In genomic region chr2:61235716-61236115, GRCh38 we compare ENCODE assay signal across 27 cellular contexts.
"Had no signal": no experiment of that assay in that cellular context is flagged by ENCODE, and none has a peak within 500 bp of the region (broad histone marks: within the 10 kb centered on the region; RNA-seq: fewer than 3 reads in every experiment).

No MANE protein-coding gene starts in this region.

- H3K27me3 Mint-ChIP-seq: activated CD4-positive, alpha-beta T cell treated with anti-CD3 and anti-CD28 coated beads for 36 hours; activated CD4-positive, alpha-beta T cell treated with anti-CD3 and anti-CD28 coated beads, Interleukin-2, amount 10 ng/mL, durations not matched to agents 24 days and 14 days; activated CD8-positive, alpha-beta memory T cell treated with anti-CD3 and anti-CD28 coated beads, Interleukin-2, amount 10 ng/mL, durations not matched to agents 7 days and 5 days; activated CD8-positive, alpha-beta T cell treated with anti-CD3 and anti-CD28 coated beads for 36 hours; activated naive CD8-positive, alpha-beta T cell treated with anti-CD3 and anti-CD28 coated beads, Interleukin-2, amount 10 ng/mL, durations not matched to agents 7 days and 5 days; activated T-helper 17 cell treated with anti-CD3 and anti-CD28 coated beads, Interleukin-2, amount 50 U/mL, for 72 hours; brain had no signal

- H3K4me3 Mint-ChIP-seq: activated CD4-positive, alpha-beta T cell treated with anti-CD3 and anti-CD28 coated beads for 36 hours; activated CD4-positive, alpha-beta T cell treated with anti-CD3 and anti-CD28 coated beads, Interleukin-2, amount 10 ng/mL, durations not matched to agents 24 days and 14 days; activated CD8-positive, alpha-beta memory T cell treated with anti-CD3 and anti-CD28 coated beads, Interleukin-2, amount 10 ng/mL, durations not matched to agents 7 days and 5 days; activated CD8-positive, alpha-beta T cell treated with anti-CD3 and anti-CD28 coated beads for 36 hours; activated naive CD8-positive, alpha-beta T cell treated with anti-CD3 and anti-CD28 coated beads, Interleukin-2, amount 10 ng/mL, durations not matched to agents 7 days and 5 days; activated T-helper 17 cell treated with anti-CD3 and anti-CD28 coated beads, Interleukin-2, amount 50 U/mL, for 72 hours; brain; endodermal cell had no signal

- H3K27ac Mint-ChIP-seq: activated CD4-positive, alpha-beta T cell treated with anti-CD3 and anti-CD28 coated beads for 36 hours; activated CD4-positive, alpha-beta T cell treated with anti-CD3 and anti-CD28 coated beads, Interleukin-2, amount 10 ng/mL, durations not matched to agents 24 days and 14 days; activated CD8-positive, alpha-beta memory T cell treated with anti-CD3 and anti-CD28 coated beads, Interleukin-2, amount 10 ng/mL, durations not matched to agents 7 days and 5 days; activated CD8-positive, alpha-beta T cell treated with anti-CD3 and anti-CD28 coated beads for 36 hours; activated naive CD8-positive, alpha-beta T cell treated with anti-CD3 and anti-CD28 coated beads, Interleukin-2, amount 10 ng/mL, durations not matched to agents 7 days and 5 days; activated T-helper 17 cell treated with anti-CD3 and anti-CD28 coated beads, Interleukin-2, amount 50 U/mL, for 72 hours; endodermal cell had no signal

- H3K9me3 Mint-ChIP-seq: activated CD8-positive, alpha-beta T cell treated with anti-CD3 and anti-CD28 coated beads for 36 hours; activated naive CD4-positive, alpha-beta T cell treated with anti-CD3 and anti-CD28 coated beads, Interleukin-2, amount 50 U/mL, for 72 hours; activated naive CD8-positive, alpha-beta T cell treated with anti-CD3 and anti-CD28 coated beads, Interleukin-2, amount 10 ng/mL, durations not matched to agents 7 days and 5 days; activated T-helper 17 cell treated with anti-CD3 and anti-CD28 coated beads, Interleukin-2, amount 50 U/mL, for 72 hours; endodermal cell had no signal

- H3K4me1 Mint-ChIP-seq: endodermal cell had no signal

- ATAC-seq: activated CD4-positive, alpha-beta T cell treated with anti-CD3 and anti-CD28 coated beads for 36 hours; activated CD8-positive, alpha-beta memory T cell treated with anti-CD3 and anti-CD28 coated beads, Interleukin-2, amount 10 ng/mL, durations not matched to agents 7 days and 5 days; activated CD8-positive, alpha-beta T cell treated with anti-CD3 and anti-CD28 coated beads for 36 hours; activated naive CD4-positive, alpha-beta T cell treated with anti-CD3 and anti-CD28 coated beads, Interleukin-2, amount 50 U/mL, for 72 hours; activated T-helper 17 cell treated with anti-CD3 and anti-CD28 coated beads, Interleukin-2, amount 50 U/mL, for 72 hours; foreskin keratinocyte; gastrocnemius medialis; heart left ventricle had no signal

- DNase-seq: activated CD4-positive, alpha-beta T cell treated with anti-CD3 and anti-CD28 coated beads for 36 hours; activated CD4-positive, alpha-beta T cell treated with anti-CD3 and anti-CD28 coated beads, Interleukin-2, amount 10 ng/mL, durations not matched to agents 24 days and 14 days; activated CD4-positive, CD25-positive, alpha-beta regulatory T cell; activated CD4-positive, CD25-positive, alpha-beta regulatory T cell treated with anti-CD3 and anti-CD28 coated beads, Interleukin-2, amount 50 U/mL, for 72 hours; activated CD8-positive, alpha-beta memory T cell treated with anti-CD3 and anti-CD28 coated beads, Interleukin-2, amount 10 ng/mL, durations not matched to agents 7 days and 5 days; activated CD8-positive, alpha-beta memory T cell treated with anti-CD3 and anti-CD28 coated beads, Interleukin-2, amount 50 U/mL, for 4 hours; activated CD8-positive, alpha-beta T cell treated with anti-CD3 and anti-CD28 coated beads for 36 hours; activated effector memory CD4-positive, alpha-beta T cell treated with Interleukin-2 at 50 U/mL for 16 hours; activated gamma-delta T cell treated with Interleukin-2 at 50 U/mL for 16 hours; activated naive CD4-positive, alpha-beta T cell treated with Interleukin-2 at 50 U/mL for 16 hours; activated naive CD8-positive, alpha-beta T cell treated with anti-CD3 and anti-CD28 coated beads, Interleukin-2, amount 10 ng/mL, durations not matched to agents 7 days and 5 days; activated T-cell treated with anti-CD3 and anti-CD28 coated beads, Interleukin-2, amount 50 U/mL, for 1 hour; central memory CD4-positive, alpha-beta T cell; cerebellar nuclear complex; cortex of kidney; dorsolateral prefrontal cortex; effector memory CD4-positive, alpha-beta T cell; endodermal cell; erythroblast; foreskin keratinocyte; gastrocnemius medialis; glutamatergic neuron; heart left ventricle; T1000 had no signal
